ENCODE assay signal across 8 cellular contexts in the genomic region with DNA sequence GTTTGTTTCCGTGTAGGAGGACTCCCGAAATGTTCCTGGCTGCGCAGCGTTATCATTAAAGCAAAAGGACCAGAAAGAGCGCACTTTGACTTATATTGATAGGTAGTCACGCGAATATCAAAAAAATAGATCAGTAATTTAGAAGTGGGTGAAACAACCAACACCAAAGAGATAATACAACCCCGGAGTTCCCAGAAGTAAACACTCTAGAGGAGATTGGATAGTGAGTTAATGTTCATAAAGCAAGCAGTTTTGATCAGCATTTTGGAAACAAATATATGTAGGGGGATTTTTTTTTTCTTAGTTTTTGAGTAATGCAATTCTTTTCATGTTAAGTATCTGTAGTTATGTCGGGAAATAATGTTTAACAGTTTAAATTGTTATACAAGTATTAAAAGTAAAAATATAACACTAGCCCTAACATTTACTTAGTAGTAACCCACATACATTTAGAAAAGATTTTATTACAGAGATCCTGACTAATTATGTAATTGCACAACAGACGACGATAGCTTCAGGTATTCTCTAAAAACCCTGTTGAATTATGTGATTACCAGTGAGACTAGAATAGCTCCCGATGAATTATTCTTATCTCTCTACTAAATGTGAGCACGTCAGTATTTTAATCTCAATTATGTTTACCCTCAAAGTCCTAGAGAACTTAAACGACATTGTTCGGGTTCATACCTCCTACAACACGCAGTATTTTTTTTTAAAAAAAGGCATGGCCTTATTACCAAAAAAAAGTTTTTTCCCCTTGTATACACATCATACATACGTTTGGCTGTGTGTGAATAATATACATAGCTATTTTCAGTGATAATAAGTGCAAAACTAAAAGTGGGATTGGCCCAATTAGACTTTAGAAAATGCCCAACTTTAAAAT. TPM values are rescaled to one million over a fixed set of nuclear protein-coding genes. Genes with fewer than 3 reads are reported as not detected.
DNase-seq lines count a peak whose midpoint lies in the region; ATAC-seq, FAIRE-seq and TF ChIP-seq lines count a peak whose summit lies in the region.

No MANE protein-coding gene starts in this region.

- no peaks in the 10 kb centered on the region for H3K9me3 ChIP-seq in SJSA1 (replicated peaks)
- no peaks in the 10 kb centered on the region for H3K9me3 ChIP-seq in pancreas

- intact Hi-C loops in pancreas (cut with DNase I) = no loop called here

- H3K27me3 ChIP-seq in SJSA1 (replicated peaks) = no peaks in the 10 kb centered on the region
- H3K27me3 ChIP-seq in pancreas = no peaks in the 10 kb centered on the region

- DNase-seq in Caki2 (ENCODE audit: low read depth) (peak; percentile 41), SJSA1 (ENCODE audit: low read depth in 1 of 2, low spot score in 2 of 2) (no peak), fibroblast of mammary gland (ENCODE audit: low read depth) (no peak), pancreas (no peak), islet precursor cell (no peak), AG08396 (ENCODE audit: low spot score) (no peak)

- H3K4me1 ChIP-seq in SJSA1 (replicated peaks) (peaks cover 17% of the 10 kb centered on the region), pancreas (peaks cover 9 to 17% (median 16%) of the 10 kb centered on the region in 3 donors)

- WGBS in pancreas, 2 donors = 11 to 13% methylated on average over 17 of the region's 17 CpGs

- FAIRE-seq in pancreas (lab: Jason Lieb, UNC) = peak; percentile 23

- in situ Hi-C loops in Caki2 (cut with HindIII; ENCODE audit: low pct_unique_long_range_greater_than_20kb, low sequenced_read_pairs) = no loop called here

- ATAC-seq in HG02759 (IDR thresholded peaks at IDR 0.05; ENCODE audit: unreplicated experiment) = peak; percentile 3
- ATAC-seq in pancreas = peak in 3 of 4 donors; percentile 27 to 52 (median 30)
- ATAC-seq in GM18870 (IDR thresholded peaks at IDR 0.05; ENCODE audit: unreplicated experiment) = no peak

- H3K27ac ChIP-seq in SJSA1 (peak overlapping the region; percentile 88), pancreas (peak overlapping the region; percentile 86 to 95 (median 90))

- TF ChIP-seq CTCF in fibroblast of mammary gland (conservative IDR thresholded peaks at IDR 0.05; ENCODE audit: control insufficient read depth, insufficient read depth, low read depth, low read length) (no peak), pancreas (IDR thresholded peaks at IDR 0.05) (no peak)

- H3K4me3 ChIP-seq in SJSA1 (peak overlapping the region; percentile 74), fibroblast of mammary gland (ENCODE audit: control insufficient read depth, low read depth, low read length) (peak overlapping the region; percentile 56), pancreas (peak overlapping the region; percentile 49 to 91 (median 81))

- H3K36me3 ChIP-seq in SJSA1 (no peaks in the 10 kb centered on the region), pancreas (no peaks in the 10 kb centered on the region)

RNA-seq across cellular contexts. Expression of a gene that starts 9.4 kb away (rescaled TPM):
- 15.4 and 16.4 TPM in 2 replicates for total RNA-seq in Caki2 (2014; rRNA removed; shearing (Covaris generic); ENCODE audit: low replicate concordance)
- 7.6 TPM in 2 replicates for total RNA-seq in SJSA1 (2014; rRNA removed; shearing (Covaris generic))
- total RNA-seq in pancreas = 10 to 100 TPM; 40.9 to 65.0 (median 53.0) TPM
- polyA plus RNA-seq in pancreas = 1 to 10 TPM; 8.9 to 10.0 TPM
